19 cellular contexts compared by ENCODE assay signal in the genomic region with DNA sequence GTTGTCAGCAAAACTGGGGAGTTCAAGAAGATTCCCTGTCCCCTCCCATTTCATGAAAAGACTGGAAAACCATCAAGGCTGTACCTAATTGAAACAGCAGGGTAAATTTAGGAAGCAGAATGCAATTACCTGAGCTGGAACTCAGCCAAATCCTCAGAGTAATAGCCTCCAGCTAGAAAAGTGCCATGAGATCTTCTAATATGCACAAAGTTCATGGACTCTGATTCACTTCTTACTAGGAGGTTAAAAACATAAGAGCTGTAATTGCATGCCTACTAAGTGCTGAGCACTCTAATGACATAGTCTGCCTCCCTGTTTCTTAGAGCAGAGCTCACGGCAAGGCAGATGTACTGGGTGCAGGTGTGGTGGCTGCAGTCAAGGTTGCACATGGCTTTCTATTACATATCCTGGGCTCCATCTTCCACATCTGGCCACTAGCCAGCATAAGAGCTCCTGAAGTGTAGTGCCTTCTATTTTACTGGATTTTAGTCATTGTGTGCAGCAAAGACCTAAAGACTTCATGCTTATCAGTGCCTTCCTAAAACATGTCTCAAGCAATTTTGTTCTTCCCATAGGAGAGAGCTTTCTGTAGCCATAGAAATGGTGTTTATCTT.
DNase-seq lines count a peak whose midpoint lies in the region; ATAC-seq and TF ChIP-seq lines count a peak whose summit lies in the region.
"Had no signal": no experiment of that assay in that cellular context is flagged by ENCODE, and none has a peak within 500 bp of the region (broad histone marks: within the 10 kb centered on the region; RNA-seq: fewer than 3 reads in every experiment).

No MANE protein-coding gene starts in this region.

- WGBS in mammary epithelial cell (ENCODE audit: low coverage, missing lambda C conversion rate): 40% methylated on average over 1 of the region's 1 CpG

- CTCF ChIA-PET in mammary epithelial cell (lab: Charles Lee; ENCODE audit: low non-redundant PET): no interaction called here

- no peak overlapping the region for H3K9ac ChIP-seq in mammary epithelial cell (ENCODE audit: insufficient read depth, low read length)

- peaks cover 15% of the 10 kb centered on the region for H3K4me1 ChIP-seq in mammary epithelial cell (ENCODE audit: insufficient read depth, low read length)
- H3K4me1 ChIP-seq in upper lobe of right lung: no peaks in the 10 kb centered on the region
- H3K4me1 ChIP-seq: esophagus squamous epithelium, pancreas had no signal

- no TSS peak for BruUV-seq in mammary epithelial cell (replicated peaks; lab: Mats Ljungman, UMichigan)

- no peak overlapping the region for H2AFZ ChIP-seq in mammary epithelial cell (ENCODE audit: low read depth, low read length)

- H3K36me3 ChIP-seq in mammary epithelial cell (ENCODE audit: insufficient read depth, low read length): no peaks in the 10 kb centered on the region
- H3K36me3 ChIP-seq in upper lobe of right lung: no peaks in the 10 kb centered on the region
- H3K36me3 ChIP-seq: esophagus squamous epithelium, pancreas had no signal

- H3K27ac ChIP-seq in mammary epithelial cell (ENCODE audit: insufficient read depth, low read depth, low read length) (no peak overlapping the region), dorsolateral prefrontal cortex (no peak overlapping the region), upper lobe of right lung (no peak overlapping the region)
- H3K27ac ChIP-seq: esophagus squamous epithelium, pancreas had no signal

- H3K4me2 ChIP-seq in mammary epithelial cell (ENCODE audit: insufficient read depth, low read depth, low read length): no peak overlapping the region

- TF ChIP-seq CTCF in mammary epithelial cell (conservative IDR thresholded peaks at IDR 0.05 in 1 of 2, IDR thresholded peaks at IDR 0.05 in 1 of 2; ENCODE audit: extremely low read depth in 1 of 2, insufficient read depth in 1 of 2, low read depth in 1 of 2, low read length in 2 of 2) (no peak), dorsolateral prefrontal cortex (IDR thresholded peaks at IDR 0.05 in 54 of 56, conservative IDR thresholded peaks at IDR 0.05 in 2 of 56; ENCODE audit: low read depth in 1 of 56, partially characterized antibody in 56 of 56) (no peak), upper lobe of right lung (IDR thresholded peaks at IDR 0.05) (no peak)

- H4K20me1 ChIP-seq in mammary epithelial cell (ENCODE audit: insufficient read depth, low read length): no peaks in the 10 kb centered on the region

- no peaks in the 10 kb centered on the region for H3K27me3 ChIP-seq in mammary epithelial cell (ENCODE audit: insufficient read depth, low read length)
- no peaks in the 10 kb centered on the region for H3K27me3 ChIP-seq in dorsolateral prefrontal cortex
- H3K27me3 ChIP-seq in upper lobe of right lung: no peaks in the 10 kb centered on the region
- H3K27me3 ChIP-seq: esophagus squamous epithelium, pancreas had no signal

- H3K9me3 ChIP-seq in mammary epithelial cell (replicated peaks; ENCODE audit: insufficient read depth, low read length): no peaks in the 10 kb centered on the region
- H3K9me3 ChIP-seq in upper lobe of right lung: no peaks in the 10 kb centered on the region
- H3K9me3 ChIP-seq: esophagus squamous epithelium, pancreas had no signal

- in situ Hi-C loops in G401 (cut with HindIII; ENCODE audit: low sequenced_read_pairs): no loop called here
- in situ Hi-C loops in mammary epithelial cell (cut with MboI; ENCODE audit: low sequenced_read_pairs in 2 of 2): no loop called here

- no peak overlapping the region for H3K4me3 ChIP-seq in mammary epithelial cell (replicated peaks in 1 of 3; ENCODE audit: insufficient read depth in 1 of 3, low read depth in 2 of 3, low read length in 3 of 3)
- no peak overlapping the region for H3K4me3 ChIP-seq in dorsolateral prefrontal cortex
- H3K4me3 ChIP-seq in upper lobe of right lung: no peak overlapping the region
- H3K4me3 ChIP-seq: esophagus squamous epithelium, pancreas had no signal

- dilution Hi-C loops in mammary epithelial cell (cut with HindIII; ENCODE audit: low sequenced_read_pairs): no loop called here

- peak; percentile 10 for DNase-seq in G401 (ENCODE audit: low spot score)
- DNase-seq in NCI-H146 (lab: John Stamatoyannopoulos, UW): peak; percentile 92
- DNase-seq in NCI-H345 (lab: John Stamatoyannopoulos, UW): peak; percentile 75
- DNase-seq in mammary epithelial cell: peak; percentile 50
- no peak for DNase-seq in T-helper 2 cell
- no peak for DNase-seq in dorsolateral prefrontal cortex
- DNase-seq in upper lobe of right lung: no peak
- DNase-seq: activated CD4-positive, alpha-beta T cell treated with anti-CD3 and anti-CD28 coated beads, Interleukin-2, amount 50 U/mL, for 4 hours; activated naive CD4-positive, alpha-beta T cell; effector memory CD4-positive, alpha-beta T cell; esophagus squamous epithelium; Kasumi-1; natural killer cell; NCI-H226; pancreas; stimulated activated CD4-positive, alpha-beta T cell treated with anti-CD3 and anti-CD28 coated beads, Interleukin-1b, Interleukin-23, amount 100 ng/mL, for 48 hours; stimulated activated naive CD8-positive, alpha-beta T cell treated with anti-CD3 and anti-CD28 coated beads, Interleukin-15, Interleukin-2, amounts not matched to agents 100 U/mL and 50 U/mL, for 24 hours; T-helper 1 cell had no signal

- intact Hi-C loops in mammary epithelial cell (cut with micrococcal nuclease): no loop called here
- intact Hi-C loops in dorsolateral prefrontal cortex (cut with DNase I): no loop called here
- intact Hi-C loops in upper lobe of right lung (cut with DNase I): no loop called here

- H3K79me2 ChIP-seq in mammary epithelial cell (ENCODE audit: insufficient read depth, low read length): peaks cover 8% of the 10 kb centered on the region

- ATAC-seq in GM18909 (IDR thresholded peaks at IDR 0.05; ENCODE audit: poor library complexity, unreplicated experiment): no peak
- no peak for ATAC-seq in upper lobe of right lung
- ATAC-seq: natural killer cell; pancreas; stimulated activated naive CD8-positive, alpha-beta T cell treated with anti-CD3 and anti-CD28 coated beads, Interleukin-15, Interleukin-2, amounts not matched to agents 100 U/mL and 50 U/mL, for 24 hours had no signal

Comparison
In these comparisons a context has a peak if more than half of its experiments do, and no peak if none do; other contexts are left out.
1. DNase-seq: peak in G401 (single experiment), NCI-H146 (single experiment), NCI-H345 (single experiment) and mammary epithelial cell (single experiment); none in T-helper 2 cell (0 of 5), dorsolateral prefrontal cortex (0 of 10) and upper lobe of right lung (single experiment).